Comparison of ENCODE assay signal across 11 cellular contexts in the genomic region with DNA sequence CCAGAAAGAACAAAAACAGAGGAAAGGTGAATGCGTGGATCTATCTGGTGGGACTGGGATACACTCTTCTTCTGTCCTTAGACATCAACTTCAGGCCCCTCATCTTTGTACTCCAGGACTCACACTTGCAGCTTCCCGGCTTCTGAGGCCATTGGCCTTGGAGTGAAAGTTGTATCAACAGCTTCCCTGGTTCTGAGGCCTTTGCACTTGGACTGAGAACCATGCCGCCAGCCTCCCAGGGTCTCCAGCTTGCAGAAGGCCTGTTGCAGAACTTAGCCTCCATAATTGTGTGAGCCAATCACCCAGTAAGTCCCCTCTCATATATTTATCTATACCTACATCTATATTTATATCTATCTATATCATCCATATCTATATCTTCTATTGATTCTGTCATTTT.
"Had no signal": no experiment of that assay in that cellular context is flagged by ENCODE, and none has a peak within 500 bp of the region (broad histone marks: within the 10 kb centered on the region; RNA-seq: fewer than 3 reads in every experiment).

No MANE protein-coding gene starts in this region.

- H3K4me2 ChIP-seq: GM23338 had no signal

- H2AFZ ChIP-seq: GM23248, GM23338 had no signal

- H3K9me3 ChIP-seq: HAP-1 had no signal

- FAIRE-seq: H1, H54 had no signal

- H3K4me1 ChIP-seq: HAP-1 had no signal

- H3K27ac ChIP-seq: GM23248 had no signal

- DNase-seq: GM23248, GOT3, H7, H9, HCEC 1CT, HFFc6 had no signal

- H3K9ac ChIP-seq: GM23248 had no signal

- H3K36me3 ChIP-seq: HAP-1 had no signal

- H3K4me3 ChIP-seq: GM23248, GM23338, HAP-1 had no signal

- ATAC-seq: GM23338, HCT116 had no signal
